In the genomic region with DNA sequence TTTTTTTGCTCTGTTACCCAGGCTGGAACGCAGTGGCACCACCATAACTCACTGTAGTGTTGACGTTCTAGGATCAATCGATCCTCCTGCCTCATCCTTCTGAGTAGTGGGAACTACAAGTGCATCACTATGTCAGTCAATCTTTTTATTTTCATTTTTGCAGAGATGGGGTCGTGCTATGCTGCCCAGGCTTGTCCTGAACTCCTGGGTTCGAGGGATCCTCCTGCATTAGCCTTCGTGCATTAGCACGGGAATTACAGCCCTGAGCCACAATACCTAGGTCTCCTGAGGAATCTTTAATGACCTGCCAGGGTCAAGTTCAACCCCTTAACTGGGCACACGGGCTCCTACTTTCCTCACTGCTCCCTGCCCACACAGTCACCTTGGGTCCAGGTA, we compare ENCODE assay signal across 8 cellular contexts. TPM values are rescaled to one million over a fixed set of nuclear protein-coding genes. Genes with fewer than 3 reads are reported as not detected.
DNase-seq lines count a peak whose midpoint lies in the region; ATAC-seq, FAIRE-seq and TF ChIP-seq lines count a peak whose summit lies in the region.
"Had no signal": no experiment of that assay in that cellular context is flagged by ENCODE, and none has a peak within 500 bp of the region (broad histone marks: within the 10 kb centered on the region; RNA-seq: fewer than 3 reads in every experiment).

No MANE protein-coding gene starts in this region.

- H3K4me1 Mint-ChIP-seq in IgD-negative memory B cell = peaks cover 49 to 65% (median 61%) of the 10 kb centered on the region in 3 donors
- H3K4me1 Mint-ChIP-seq in activated naive CD8-positive, alpha-beta T cell treated with anti-CD3 and anti-CD28 coated beads, Interleukin-2, amount 10 ng/mL, durations not matched to agents 7 days and 5 days = peaks cover 72% of the 10 kb centered on the region
- H3K4me1 Mint-ChIP-seq in stimulated activated naive CD8-positive, alpha-beta T cell treated with anti-CD3 and anti-CD28 coated beads, Interleukin-15, amount 100 ng/mL, for 72 hours = peaks cover 92% of the 10 kb centered on the region

- ATAC-seq in activated naive CD8-positive, alpha-beta T cell treated with anti-CD3 and anti-CD28 coated beads, Interleukin-2, amount 10 ng/mL, durations not matched to agents 7 days and 5 days (ENCODE audit: low read depth) = no peak
- ATAC-seq in stimulated activated naive CD8-positive, alpha-beta T cell treated with anti-CD3 and anti-CD28 coated beads, Interleukin-15, amount 100 ng/mL, for 72 hours = no peak
- ATAC-seq in foreskin keratinocyte (no peak), HG03045 (IDR thresholded peaks at IDR 0.05; ENCODE audit: unreplicated experiment) (no peak), GM19455 (IDR thresholded peaks at IDR 0.05; ENCODE audit: unreplicated experiment) (no peak)

- POLR2A ChIA-PET in activated naive CD8-positive, alpha-beta T cell treated with anti-CD3 and anti-CD28 coated beads, Interleukin-2, amount 10 ng/mL, durations not matched to agents 7 days and 5 days (lab: Charles Lee) = interaction anchor here (0.6 to 1.3 kb wide), 7 partner anchors 9 to 856 kb away, joined by 3 to 7 read pairs (median 4); a partner anchor contains a TSS

- no peaks in the 10 kb centered on the region for H3K9me3 ChIP-seq in kidney (ENCODE audit: control insufficient read depth in 1 of 2, low read length in 2 of 2)

- H3K9ac ChIP-seq in kidney (ENCODE audit: low read length in 2 of 2) = peak overlapping the region; percentile 29 to 74

- peak overlapping the region; percentile 84 to 92 for H3K27ac ChIP-seq in kidney (ENCODE audit: low read depth in 2 of 2, low read length in 2 of 2)
- no peak overlapping the region for H3K27ac ChIP-seq in foreskin keratinocyte

- H3K27me3 ChIP-seq in foreskin keratinocyte = peaks cover under 1% of the 10 kb centered on the region

- peak overlapping the region in 1 of 3 donors; percentile 95 for H3K27ac Mint-ChIP-seq in IgD-negative memory B cell
- peak overlapping the region; percentile 91 for H3K27ac Mint-ChIP-seq in activated naive CD8-positive, alpha-beta T cell treated with anti-CD3 and anti-CD28 coated beads, Interleukin-2, amount 10 ng/mL, durations not matched to agents 7 days and 5 days
- peak overlapping the region; percentile 98 to 99 for H3K27ac Mint-ChIP-seq in stimulated activated naive CD8-positive, alpha-beta T cell treated with anti-CD3 and anti-CD28 coated beads, Interleukin-15, amount 100 ng/mL, for 72 hours

- FAIRE-seq in kidney (lab: Jason Lieb, UNC) = no peak

- H3K36me3 ChIP-seq in kidney (ENCODE audit: control insufficient read depth in 1 of 2, insufficient read depth in 2 of 2, low read length in 2 of 2) = no peaks in the 10 kb centered on the region

- H3K4me1 ChIP-seq in kidney (ENCODE audit: control insufficient read depth in 1 of 2, insufficient read depth in 1 of 2, low read depth in 1 of 2, low read length in 2 of 2) (peaks cover 27 to 35% of the 10 kb centered on the region in 2 donors), foreskin keratinocyte (no peaks in the 10 kb centered on the region)

- no peak for DNase-seq in activated naive CD8-positive, alpha-beta T cell treated with anti-CD3 and anti-CD28 coated beads, Interleukin-2, amount 10 ng/mL, durations not matched to agents 7 days and 5 days
- DNase-seq in kidney = no peak
- DNase-seq in stimulated activated naive CD8-positive, alpha-beta T cell treated with anti-CD3 and anti-CD28 coated beads, Interleukin-15, amount 100 ng/mL, for 72 hours = no peak
- DNase-seq in foreskin keratinocyte = no peak
- DNase-seq: activated CD4-positive, alpha-beta T cell treated with anti-CD3 and anti-CD28 coated beads, Interleukin-2, amount 50 U/mL, for 1 hour had no signal

- H3K9me3 Mint-ChIP-seq in IgD-negative memory B cell = peaks cover 0 to 2% (median 0%) of the 10 kb centered on the region in 3 donors
- peaks cover 7% of the 10 kb centered on the region for H3K9me3 Mint-ChIP-seq in activated naive CD8-positive, alpha-beta T cell treated with anti-CD3 and anti-CD28 coated beads, Interleukin-2, amount 10 ng/mL, durations not matched to agents 7 days and 5 days
- peaks cover 10 to 11% of the 10 kb centered on the region in 2 donors for H3K9me3 Mint-ChIP-seq in stimulated activated naive CD8-positive, alpha-beta T cell treated with anti-CD3 and anti-CD28 coated beads, Interleukin-15, amount 100 ng/mL, for 72 hours

- peaks cover 2% of the 10 kb centered on the region for H3K36me3 Mint-ChIP-seq in IgD-negative memory B cell
- H3K36me3 Mint-ChIP-seq in activated naive CD8-positive, alpha-beta T cell treated with anti-CD3 and anti-CD28 coated beads, Interleukin-2, amount 10 ng/mL, durations not matched to agents 7 days and 5 days = peaks cover 49% of the 10 kb centered on the region

- intact Hi-C loops in kidney (cut with DNase I) = no loop called here

- peak overlapping the region; percentile 74 to 97 (median 88) for H3K4me3 Mint-ChIP-seq in IgD-negative memory B cell
- H3K4me3 Mint-ChIP-seq in activated naive CD8-positive, alpha-beta T cell treated with anti-CD3 and anti-CD28 coated beads, Interleukin-2, amount 10 ng/mL, durations not matched to agents 7 days and 5 days = peak overlapping the region; percentile 90
- H3K4me3 Mint-ChIP-seq in stimulated activated naive CD8-positive, alpha-beta T cell treated with anti-CD3 and anti-CD28 coated beads, Interleukin-15, amount 100 ng/mL, for 72 hours = peak overlapping the region; percentile 90 to 99

- no peaks in the 10 kb centered on the region for H3K27me3 Mint-ChIP-seq in IgD-negative memory B cell
- H3K27me3 Mint-ChIP-seq in activated naive CD8-positive, alpha-beta T cell treated with anti-CD3 and anti-CD28 coated beads, Interleukin-2, amount 10 ng/mL, durations not matched to agents 7 days and 5 days = no peaks in the 10 kb centered on the region
- H3K27me3 Mint-ChIP-seq in stimulated activated naive CD8-positive, alpha-beta T cell treated with anti-CD3 and anti-CD28 coated beads, Interleukin-15, amount 100 ng/mL, for 72 hours = no peaks in the 10 kb centered on the region

- peak overlapping the region; percentile 63 to 65 for H3K4me3 ChIP-seq in kidney (ENCODE audit: low read length in 2 of 2)

- TF ChIP-seq CTCF in kidney (IDR thresholded peaks at IDR 0.05; ENCODE audit: borderline replicate concordance, extremely low read depth, insufficient read depth) (no peak), foreskin keratinocyte (conservative IDR thresholded peaks at IDR 0.05) (no peak)

RNA-seq across cellular contexts. Expression of a gene that starts 4.4 kb away (rescaled TPM):
- polyA plus RNA-seq in IgD-negative memory B cell = 52.0 TPM
- total RNA-seq in activated naive CD8-positive, alpha-beta T cell treated with anti-CD3 and anti-CD28 coated beads, Interleukin-2, amount 10 ng/mL, durations not matched to agents 7 days and 5 days = 100 to 1,000 TPM; 146 to 159 TPM
- total RNA-seq in kidney = 43.7 TPM
- 25.1 TPM for polyA plus RNA-seq in kidney (ENCODE audit: insufficient read depth, low read depth, low replicate concordance)
- total RNA-seq in foreskin keratinocyte = 0.85 and 0.88 TPM in 2 replicates
- polyA plus RNA-seq in foreskin keratinocyte = 0.25 and 0.54 TPM in 2 replicates

RNA-seq across cellular contexts. Expression of a gene that starts 45.5 kb away (rescaled TPM):
- polyA plus RNA-seq in IgD-negative memory B cell = not detected
- 1 to 10 TPM; 5.7 to 6.5 TPM for total RNA-seq in activated naive CD8-positive, alpha-beta T cell treated with anti-CD3 and anti-CD28 coated beads, Interleukin-2, amount 10 ng/mL, durations not matched to agents 7 days and 5 days
- 8.7 TPM for total RNA-seq in kidney
- 6.1 TPM for polyA plus RNA-seq in kidney (ENCODE audit: insufficient read depth, low read depth, low replicate concordance)
- total RNA-seq in foreskin keratinocyte = not detected in 2 replicates
- polyA plus RNA-seq in foreskin keratinocyte = not detected in 2 replicates

Comparison
In these comparisons a context has a peak if more than half of its experiments do, and no peak if none do; other contexts are left out.
1. RNA of a gene that starts 4.4 kb away (total RNA-seq): 146 to 159 TPM in activated naive CD8-positive, alpha-beta T cell treated with anti-CD3 and anti-CD28 coated beads, Interleukin-2, amount 10 ng/mL, durations not matched to agents 7 days and 5 days and 43.7 TPM in kidney (single experiment); 0.85 to 0.88 TPM in foreskin keratinocyte; every median in the first group is over 10 times any median in the second.
2. Peak in every context shown above with its lines, with median percentiles within 50 percentile points of each other: H3K4me3 Mint-ChIP-seq.